14 cellular contexts compared by ENCODE assay signal in genomic region chr7:50651227-50651989, GRCh38.
DNase-seq lines count a peak whose midpoint lies in the region; ATAC-seq and TF ChIP-seq lines count a peak whose summit lies in the region.
"Had no signal": no experiment of that assay in that cellular context is flagged by ENCODE, and none has a peak within 500 bp of the region (broad histone marks: within the 10 kb centered on the region; RNA-seq: fewer than 3 reads in every experiment).

No MANE protein-coding gene starts in this region.

- TF ChIP-seq CTCF in GM12865 (IDR thresholded peaks at IDR 0.05; ENCODE audit: insufficient read depth, low read depth, low read length, missing control alignments), result no peak
- no peak for TF ChIP-seq CTCF in NB4 (IDR thresholded peaks at IDR 0.05; ENCODE audit: low read depth, low read length)
- no peak for TF ChIP-seq CTCF in esophagus squamous epithelium (IDR thresholded peaks at IDR 0.05)
- TF ChIP-seq CTCF in osteoblast (IDR thresholded peaks at IDR 0.05; ENCODE audit: extremely low read depth, low read depth, low read length), result no peak

- ATAC-seq in GM19452 (IDR thresholded peaks at IDR 0.05; ENCODE audit: unreplicated experiment) (peak; percentile 64), HG02938 (IDR thresholded peaks at IDR 0.05; ENCODE audit: unreplicated experiment) (peak; percentile 76), GM21526 (IDR thresholded peaks at IDR 0.05; ENCODE audit: low FRiP score, unreplicated experiment) (no peak)

- intact Hi-C loops in esophagus squamous epithelium (cut with DNase I), result no loop called here

- H3K27me3 ChIP-seq in esophagus squamous epithelium, result no peaks in the 10 kb centered on the region
- no peaks in the 10 kb centered on the region for H3K27me3 ChIP-seq in osteoblast (ENCODE audit: insufficient read depth, low read length)
- H3K27me3 ChIP-seq: neutrophil had no signal

- no peak overlapping the region for H3K4me2 ChIP-seq in osteoblast (ENCODE audit: insufficient read depth, low read length)

- TF ChIP-seq POLR2A in NB4 (IDR thresholded peaks at IDR 0.05; ENCODE audit: extremely low read depth, insufficient read length), result no peak
- TF ChIP-seq POLR2A in esophagus squamous epithelium (IDR thresholded peaks at IDR 0.05), result no peak

- H3K36me3 ChIP-seq in esophagus squamous epithelium (no peaks in the 10 kb centered on the region), osteoblast (ENCODE audit: insufficient read depth, low read length) (peaks cover 10% of the 10 kb centered on the region)
- H3K36me3 ChIP-seq: neutrophil had no signal

- H3K9me3 ChIP-seq in esophagus squamous epithelium (no peaks in the 10 kb centered on the region), osteoblast (ENCODE audit: low read depth, low read length) (no peaks in the 10 kb centered on the region)
- H3K9me3 ChIP-seq: neutrophil had no signal

- 81 to 94% methylated on average over 9 to 10 of the region's 10 CpGs for WGBS in esophagus squamous epithelium, 2 donors

- H3K79me2 ChIP-seq in osteoblast (ENCODE audit: insufficient read depth, low read length), result peaks cover 11% of the 10 kb centered on the region

- H3K4me3 ChIP-seq in GM12865 (ENCODE audit: low read depth, low read length) (no peak overlapping the region), NB4 (ENCODE audit: low read depth, low read length) (no peak overlapping the region), esophagus squamous epithelium (no peak overlapping the region), osteoblast (ENCODE audit: insufficient read depth, low read length) (no peak overlapping the region)

- H4K20me1 ChIP-seq in osteoblast (ENCODE audit: insufficient read depth, low read length), result peaks cover 42% of the 10 kb centered on the region

- peaks cover 0 to 39% (median 23%) of the 10 kb centered on the region in 3 donors for H3K4me1 ChIP-seq in esophagus squamous epithelium
- H3K4me1 ChIP-seq in osteoblast (ENCODE audit: insufficient read depth, low read length), result peaks cover 20% of the 10 kb centered on the region

- DNase-seq in GM12865 (ENCODE audit: low read depth) (peak; percentile 38), NB4 (ENCODE audit: low read depth) (peak; percentile 34), esophagus squamous epithelium (lab: John Stamatoyannopoulos, UW) (no peak), osteoblast (ENCODE audit: insufficient read length, low spot score, missing footprints) (no peak), NCI-H128 (lab: John Stamatoyannopoulos, UW; ENCODE audit: unreplicated experiment) (no peak)
- DNase-seq: ACHN; activated CD4-positive, alpha-beta memory T cell treated with anti-CD3 and anti-CD28 coated beads, Interleukin-2, amount 10 ng/mL, durations not matched to agents 7 days and 5 days; activated gamma-delta T cell treated with Interleukin-2 at 50 U/mL for 16 hours; Karpas-422; mammary epithelial cell had no signal

- H3K27ac ChIP-seq in esophagus squamous epithelium (no peak overlapping the region), osteoblast (ENCODE audit: low read depth, low read length) (no peak overlapping the region)
- H3K27ac ChIP-seq: neutrophil had no signal

- no peak overlapping the region for H2AFZ ChIP-seq in osteoblast (ENCODE audit: low read length)

Comparison
In these comparisons a context has a peak if more than half of its experiments do, and no peak if none do; other contexts are left out.
1. DNase-seq: peak in GM12865 (single experiment) and NB4 (single experiment); none in esophagus squamous epithelium (single experiment), osteoblast (single experiment) and NCI-H128 (single experiment).